ENCODE assay signal across 8 cellular contexts in genomic region chr17:75979705-75980187, GRCh38. TPM values are rescaled to one million over a fixed set of nuclear protein-coding genes. Genes with fewer than 3 reads are reported as not detected.
DNase-seq lines count a peak whose midpoint lies in the region; ATAC-seq and TF ChIP-seq lines count a peak whose summit lies in the region.

No MANE protein-coding gene starts in this region.

- H3K36me3 ChIP-seq in skeletal muscle tissue (ENCODE audit: control insufficient read depth in 3 of 3, insufficient read depth in 3 of 3, low read length in 3 of 3), result no peaks in the 10 kb centered on the region

- TF ChIP-seq CTCF in GM12864 (IDR thresholded peaks at IDR 0.05; ENCODE audit: low read depth, low read length, missing control alignments), result no peak

- no peak for DNase-seq in GM12864 (ENCODE audit: low read depth)
- DNase-seq in right cardiac atrium, result no peak
- DNase-seq in GM19238 (ENCODE audit: insufficient read length, low spot score), result no peak
- no peak for DNase-seq in stimulated activated naive CD4-positive, alpha-beta T cell treated with Interleukin-2 at 50 U/mL for 16 hours (lab: John Stamatoyannopoulos, UW)

- peak overlapping the region; percentile 99 for H3K9ac ChIP-seq in skeletal muscle tissue (ENCODE audit: low read depth in 1 of 3, low read length in 3 of 3)

- H3K27me3 Mint-ChIP-seq in activated T-helper 17 cell treated with anti-CD3 and anti-CD28 coated beads, Interleukin-2, amount 50 U/mL, for 72 hours, result no peaks in the 10 kb centered on the region

- H3K27me3 ChIP-seq in right cardiac atrium (ENCODE audit: control insufficient read depth, insufficient read depth), result no peaks in the 10 kb centered on the region
- no peaks in the 10 kb centered on the region for H3K27me3 ChIP-seq in skeletal muscle tissue (ENCODE audit: control insufficient read depth in 3 of 3, insufficient read depth in 3 of 3, low read length in 3 of 3)

- intact Hi-C loops in right cardiac atrium (cut with DNase I), result no loop called here

- H3K27ac ChIP-seq in right cardiac atrium (ENCODE audit: low read length) (peak overlapping the region; percentile 99), skeletal muscle tissue (ENCODE audit: low read depth, low read length) (peak overlapping the region; percentile 96)

- peaks cover 19% of the 10 kb centered on the region for H3K36me3 Mint-ChIP-seq in activated T-helper 17 cell treated with anti-CD3 and anti-CD28 coated beads, Interleukin-2, amount 50 U/mL, for 72 hours (ENCODE audit: low read depth)

- H3K4me1 Mint-ChIP-seq in activated T-helper 17 cell treated with anti-CD3 and anti-CD28 coated beads, Interleukin-2, amount 50 U/mL, for 72 hours, result peaks cover 15% of the 10 kb centered on the region

- no peaks in the 10 kb centered on the region for H3K9me3 Mint-ChIP-seq in activated T-helper 17 cell treated with anti-CD3 and anti-CD28 coated beads, Interleukin-2, amount 50 U/mL, for 72 hours

- peak overlapping the region; percentile 93 for H3K4me3 ChIP-seq in GM12864 (ENCODE audit: low read depth, low read length)
- H3K4me3 ChIP-seq in right cardiac atrium (ENCODE audit: low read length), result peak overlapping the region; percentile 85
- H3K4me3 ChIP-seq in skeletal muscle tissue (ENCODE audit: low read length in 3 of 3), result peak overlapping the region; percentile 82 to 97 (median 89)

- no peaks in the 10 kb centered on the region for H3K9me3 ChIP-seq in right cardiac atrium (ENCODE audit: control insufficient read depth, low read length)
- no peaks in the 10 kb centered on the region for H3K9me3 ChIP-seq in skeletal muscle tissue (ENCODE audit: control insufficient read depth in 3 of 3, low read length in 3 of 3)

- H3K4me1 ChIP-seq in right cardiac atrium (ENCODE audit: control insufficient read depth, insufficient read depth, low read length) (peaks cover 3% of the 10 kb centered on the region), skeletal muscle tissue (ENCODE audit: control insufficient read depth in 3 of 3, insufficient read depth in 3 of 3, low read length in 3 of 3) (peaks cover 9 to 22% (median 20%) of the 10 kb centered on the region in 3 donors)

- H3K27ac Mint-ChIP-seq in activated T-helper 17 cell treated with anti-CD3 and anti-CD28 coated beads, Interleukin-2, amount 50 U/mL, for 72 hours, result peak overlapping the region; percentile 100

- peak overlapping the region; percentile 100 for H3K4me3 Mint-ChIP-seq in activated T-helper 17 cell treated with anti-CD3 and anti-CD28 coated beads, Interleukin-2, amount 50 U/mL, for 72 hours

- ATAC-seq in HG02884 (IDR thresholded peaks at IDR 0.05; ENCODE audit: unreplicated experiment) (peak; percentile 10), right cardiac atrium (peak; percentile 41 to 61), GM18909 (IDR thresholded peaks at IDR 0.05; ENCODE audit: poor library complexity, unreplicated experiment) (no peak)
- ATAC-seq in activated T-helper 17 cell treated with anti-CD3 and anti-CD28 coated beads, Interleukin-2, amount 50 U/mL, for 72 hours (replicated peaks), result peak; percentile 40

- WGBS in right cardiac atrium, result 4% methylated on average over 19 of the region's 19 CpGs

RNA-seq across cellular contexts. Expression of gene TEN1, which starts 0.7 kb away (rescaled TPM):
- total RNA-seq in activated T-helper 17 cell treated with anti-CD3 and anti-CD28 coated beads, Interleukin-2, amount 50 U/mL, for 72 hours, result 10 to 100 TPM; 15.3 to 18.5 TPM
- 10 to 100 TPM in 2 of 4 donors, 1 to 10 TPM in 2; 8.5 to 12.1 (median 9.9) TPM for total RNA-seq in right cardiac atrium
- 22.5 TPM for polyA plus RNA-seq in right cardiac atrium
- total RNA-seq in skeletal muscle tissue, result 3.1 TPM

RNA-seq across cellular contexts. Expression of gene ACOX1, which starts 0.8 kb away (rescaled TPM):
- total RNA-seq in activated T-helper 17 cell treated with anti-CD3 and anti-CD28 coated beads, Interleukin-2, amount 50 U/mL, for 72 hours, result 10 to 100 TPM; 24.0 to 35.2 TPM
- total RNA-seq in right cardiac atrium, result 10 to 100 TPM; 56.9 to 67.5 (median 62.3) TPM
- polyA plus RNA-seq in right cardiac atrium, result 18.7 TPM
- total RNA-seq in skeletal muscle tissue, result 32.4 TPM

RNA-seq across cellular contexts. Expression of gene CDK3, which starts 20.9 kb away (rescaled TPM):
- 1 to 10 TPM; 8.0 to 9.0 TPM for total RNA-seq in activated T-helper 17 cell treated with anti-CD3 and anti-CD28 coated beads, Interleukin-2, amount 50 U/mL, for 72 hours
- 1 to 10 TPM; 2.4 to 2.6 (median 2.5) TPM for total RNA-seq in right cardiac atrium
- polyA plus RNA-seq in right cardiac atrium, result 2.9 TPM
- 1.6 TPM for total RNA-seq in skeletal muscle tissue

RNA-seq across cellular contexts. Expression of gene FBF1, which starts 38.9 kb away (rescaled TPM):
- total RNA-seq in activated T-helper 17 cell treated with anti-CD3 and anti-CD28 coated beads, Interleukin-2, amount 50 U/mL, for 72 hours, result 10 to 100 TPM in 1 of 2 donors, 1 to 10 TPM in 1; 9.2 to 10.6 TPM
- total RNA-seq in right cardiac atrium (1 to 10 TPM; 4.8 to 5.5 (median 5.1) TPM), skeletal muscle tissue (6.3 TPM)
- 5.0 TPM for polyA plus RNA-seq in right cardiac atrium

RNA-seq across cellular contexts. Expression of gene EVPL, which starts 47.4 kb away (rescaled TPM):
- under 1 TPM in 1 of 2 donors, not detected in 1; 0.11 TPM for total RNA-seq in activated T-helper 17 cell treated with anti-CD3 and anti-CD28 coated beads, Interleukin-2, amount 50 U/mL, for 72 hours
- total RNA-seq in right cardiac atrium, result under 1 TPM in 3 of 4 donors, not detected in 1; 0.06 to 0.09 (median 0.09) TPM
- 0.02 TPM for polyA plus RNA-seq in right cardiac atrium
- under 0.01 TPM for total RNA-seq in skeletal muscle tissue
